ENCODE assay signal across 1 cellular context in genomic region chr20:62301773-62302340, GRCh38.
TF ChIP-seq lines count a peak whose summit lies in the region.

No MANE protein-coding gene starts in this region.

TF ChIP-seq in K562, 482 proteins besides CTCF, POLR2A, EP300 and RAD21 (continued from another document and continues in another):
- no peak for TF ChIP-seq UBTF (IDR thresholded peaks at IDR 0.05; ENCODE audit: borderline replicate concordance in 1 of 2, low read depth in 2 of 2, low read length in 2 of 2)
- no peak for TF ChIP-seq SFPQ (IDR thresholded peaks at IDR 0.05; ENCODE audit: low read depth, low read length)
- TF ChIP-seq CREB3L1 (IDR thresholded peaks at IDR 0.05; ENCODE audit: borderline replicate concordance, low read depth), result no peak
- TF ChIP-seq MCM2 (IDR thresholded peaks at IDR 0.05; ENCODE audit: low read depth), result no peak
- no peak for TF ChIP-seq CUX1 (CRISPR knock-in tag; IDR thresholded peaks at IDR 0.05)
- TF ChIP-seq ZNF23 (CRISPR knock-in tag; IDR thresholded peaks at IDR 0.05), result no peak
- TF ChIP-seq ARID3B (CRISPR knock-in tag; IDR thresholded peaks at IDR 0.05; ENCODE audit: borderline replicate concordance), result no peak
- no peak for TF ChIP-seq MAFK (IDR thresholded peaks at IDR 0.05; ENCODE audit: low read length)
- no peak for TF ChIP-seq ZBTB1 (CRISPR knock-in tag; IDR thresholded peaks at IDR 0.05; ENCODE audit: borderline replicate concordance, low read depth)
- no peak for TF ChIP-seq NR1H2 (CRISPR knock-in tag; IDR thresholded peaks at IDR 0.05)
- TF ChIP-seq FOXP4 (CRISPR knock-in tag; IDR thresholded peaks at IDR 0.05; ENCODE audit: borderline replicate concordance), result no peak
- peak; percentile 68; the same call in 1 of the 2 replicates for TF ChIP-seq MYNN (IDR thresholded peaks at IDR 0.05)
- TF ChIP-seq MYNN (CRISPR knock-in tag; IDR thresholded peaks at IDR 0.05), result no peak
- TF ChIP-seq TCF7 (IDR thresholded peaks at IDR 0.05; ENCODE audit: borderline replicate concordance), result no peak
- TF ChIP-seq GATA2 (CRISPR knock-in tag; IDR thresholded peaks at IDR 0.05), result no peak
- TF ChIP-seq ZFP30 (CRISPR knock-in tag; IDR thresholded peaks at IDR 0.05; ENCODE audit: borderline replicate concordance), result no peak
- TF ChIP-seq RBM39 (optimal IDR thresholded peaks at IDR 0.05; ENCODE audit: low read depth, low read length), result no peak
- no peak for TF ChIP-seq ZNF407 (IDR thresholded peaks at IDR 0.05; ENCODE audit: low read depth)
- TF ChIP-seq CTCFL (IDR thresholded peaks at IDR 0.05; ENCODE audit: borderline replicate concordance, insufficient read depth, low read depth, low read length, poor library complexity, severe bottlenecking), result peak; percentile 87
- TF ChIP-seq ELF2 (CRISPR knock-in tag; IDR thresholded peaks at IDR 0.05), result no peak
- TF ChIP-seq CEBPG (CRISPR knock-in tag; IDR thresholded peaks at IDR 0.05), result peak; percentile 89
- peak; percentile 89 to 92 for TF ChIP-seq CEBPG (tag; conservative IDR thresholded peaks at IDR 0.05 in 1 of 2, IDR thresholded peaks at IDR 0.05 in 1 of 2)
- peak; percentile 82; the same call in 1 of the 2 replicates for TF ChIP-seq TFAP4 (CRISPR knock-in tag; IDR thresholded peaks at IDR 0.05; ENCODE audit: borderline replicate concordance)
- TF ChIP-seq KLF1 (tag; IDR thresholded peaks at IDR 0.05), result no peak
